In the genomic region with DNA sequence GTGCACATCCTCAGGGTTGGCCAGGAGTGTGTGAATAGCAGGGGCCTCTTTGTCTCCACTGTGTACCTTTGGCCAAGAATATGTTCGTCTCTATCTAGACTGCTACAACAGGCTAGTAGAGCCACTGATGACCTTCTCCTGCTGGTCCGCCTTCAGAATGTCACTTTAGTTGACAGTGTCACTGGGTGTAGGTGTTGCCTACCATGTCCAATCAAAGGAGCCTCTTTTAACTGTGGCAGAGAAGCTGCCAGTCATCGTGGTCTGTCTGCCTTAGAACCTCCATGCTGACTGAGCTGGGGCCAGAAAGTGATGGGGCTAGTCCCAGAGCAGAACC, we compare ENCODE assay signal across 15 cellular contexts. TPM values are rescaled to one million over a fixed set of nuclear protein-coding genes. Genes with fewer than 3 reads are reported as not detected.
DNase-seq lines count a peak whose midpoint lies in the region; ATAC-seq and TF ChIP-seq lines count a peak whose summit lies in the region.
"Had no signal": no experiment of that assay in that cellular context is flagged by ENCODE, and none has a peak within 500 bp of the region (broad histone marks: within the 10 kb centered on the region; RNA-seq: fewer than 3 reads in every experiment).

No MANE protein-coding gene starts in this region.

- POLR2A ChIA-PET in activated CD4-positive, alpha-beta T cell treated with anti-CD3 and anti-CD28 coated beads, Interleukin-2, amount 10 ng/mL, durations not matched to agents 7 days and 5 days (lab: Charles Lee), result no interaction called here

- TF ChIP-seq CTCF in natural killer cell (IDR thresholded peaks at IDR 0.05), result no peak

- no peaks in the 10 kb centered on the region for H3K9me3 Mint-ChIP-seq in activated CD4-positive, alpha-beta T cell treated with anti-CD3 and anti-CD28 coated beads, Interleukin-2, amount 10 ng/mL, durations not matched to agents 7 days and 5 days
- H3K9me3 Mint-ChIP-seq in activated T-helper 1 cell treated with anti-CD3 and anti-CD28 coated beads, Interleukin-12 subunit alpha, Interleukin-12 subunit beta, Interleukin-2, Interleukin-4 antibody, amounts not matched to agents 30 ng/mL and 10 ng/mL and 1 ng/mL, durations not matched to agents 14 hours and 24 hours and 36 hours, result no peaks in the 10 kb centered on the region
- no peaks in the 10 kb centered on the region for H3K9me3 Mint-ChIP-seq in natural killer cell
- H3K9me3 Mint-ChIP-seq: WTC11 had no signal

- no peak overlapping the region for H3K4me3 Mint-ChIP-seq in activated CD4-positive, alpha-beta T cell treated with anti-CD3 and anti-CD28 coated beads, Interleukin-2, amount 10 ng/mL, durations not matched to agents 7 days and 5 days
- peak overlapping the region; percentile 38 for H3K4me3 Mint-ChIP-seq in activated T-helper 1 cell treated with anti-CD3 and anti-CD28 coated beads, Interleukin-12 subunit alpha, Interleukin-12 subunit beta, Interleukin-2, Interleukin-4 antibody, amounts not matched to agents 30 ng/mL and 10 ng/mL and 1 ng/mL, durations not matched to agents 14 hours and 24 hours and 36 hours
- H3K4me3 Mint-ChIP-seq in natural killer cell, result no peak overlapping the region
- H3K4me3 Mint-ChIP-seq: WTC11 had no signal

- ATAC-seq in natural killer cell (peak; percentile 53 to 62 (median 54)), GM21526 (IDR thresholded peaks at IDR 0.05; ENCODE audit: low FRiP score, unreplicated experiment) (no peak), HG03378 (IDR thresholded peaks at IDR 0.05; ENCODE audit: unreplicated experiment) (no peak)
- ATAC-seq: WTC11 had no signal

- intact Hi-C loops in activated T-helper 1 cell treated with anti-CD3 and anti-CD28 coated beads, Interleukin-12 subunit alpha, Interleukin-12 subunit beta, Interleukin-2, Interleukin-4 antibody, amounts not matched to agents 30 ng/mL and 10 ng/mL and 1 ng/mL, durations not matched to agents 14 hours and 24 hours and 36 hours (cut with micrococcal nuclease), result loop anchor here (1.0 to 5.0 kb wide), 4 partner anchors 32 to 247 kb away; a partner anchor contains a TSS
- intact Hi-C loops in natural killer cell (cut with micrococcal nuclease), result no loop called here

- no peak overlapping the region for H3K4me3 ChIP-seq in Jurkat, Clone E6-1 (ENCODE audit: low read length)
- H3K4me3 ChIP-seq: SK-N-MC had no signal

- peaks cover 54% of the 10 kb centered on the region for H3K36me3 Mint-ChIP-seq in activated CD4-positive, alpha-beta T cell treated with anti-CD3 and anti-CD28 coated beads, Interleukin-2, amount 10 ng/mL, durations not matched to agents 7 days and 5 days (ENCODE audit: low read depth)
- peaks cover 25% of the 10 kb centered on the region for H3K36me3 Mint-ChIP-seq in activated T-helper 1 cell treated with anti-CD3 and anti-CD28 coated beads, Interleukin-12 subunit alpha, Interleukin-12 subunit beta, Interleukin-2, Interleukin-4 antibody, amounts not matched to agents 30 ng/mL and 10 ng/mL and 1 ng/mL, durations not matched to agents 14 hours and 24 hours and 36 hours (ENCODE audit: low read depth)
- H3K36me3 Mint-ChIP-seq in natural killer cell, result no peaks in the 10 kb centered on the region

- H3K27ac Mint-ChIP-seq in activated CD4-positive, alpha-beta T cell treated with anti-CD3 and anti-CD28 coated beads, Interleukin-2, amount 10 ng/mL, durations not matched to agents 7 days and 5 days, result peak overlapping the region; percentile 84
- peak overlapping the region; percentile 80 for H3K27ac Mint-ChIP-seq in activated T-helper 1 cell treated with anti-CD3 and anti-CD28 coated beads, Interleukin-12 subunit alpha, Interleukin-12 subunit beta, Interleukin-2, Interleukin-4 antibody, amounts not matched to agents 30 ng/mL and 10 ng/mL and 1 ng/mL, durations not matched to agents 14 hours and 24 hours and 36 hours
- peak overlapping the region; percentile 42 to 57 for H3K27ac Mint-ChIP-seq in natural killer cell
- H3K27ac Mint-ChIP-seq: WTC11 had no signal

- peaks cover 63% of the 10 kb centered on the region for H3K4me1 Mint-ChIP-seq in activated CD4-positive, alpha-beta T cell treated with anti-CD3 and anti-CD28 coated beads, Interleukin-2, amount 10 ng/mL, durations not matched to agents 7 days and 5 days
- H3K4me1 Mint-ChIP-seq in activated T-helper 1 cell treated with anti-CD3 and anti-CD28 coated beads, Interleukin-12 subunit alpha, Interleukin-12 subunit beta, Interleukin-2, Interleukin-4 antibody, amounts not matched to agents 30 ng/mL and 10 ng/mL and 1 ng/mL, durations not matched to agents 14 hours and 24 hours and 36 hours (ENCODE audit: low read depth), result peaks cover 73% of the 10 kb centered on the region
- peaks cover 45 to 62% of the 10 kb centered on the region in 2 donors for H3K4me1 Mint-ChIP-seq in natural killer cell

- H3K27me3 Mint-ChIP-seq in activated CD4-positive, alpha-beta T cell treated with anti-CD3 and anti-CD28 coated beads, Interleukin-2, amount 10 ng/mL, durations not matched to agents 7 days and 5 days, result no peaks in the 10 kb centered on the region
- no peaks in the 10 kb centered on the region for H3K27me3 Mint-ChIP-seq in activated T-helper 1 cell treated with anti-CD3 and anti-CD28 coated beads, Interleukin-12 subunit alpha, Interleukin-12 subunit beta, Interleukin-2, Interleukin-4 antibody, amounts not matched to agents 30 ng/mL and 10 ng/mL and 1 ng/mL, durations not matched to agents 14 hours and 24 hours and 36 hours (ENCODE audit: insufficient read depth)
- no peaks in the 10 kb centered on the region for H3K27me3 Mint-ChIP-seq in natural killer cell (ENCODE audit: low read depth in 2 of 2)

- CTCF ChIA-PET in activated CD4-positive, alpha-beta T cell treated with anti-CD3 and anti-CD28 coated beads, Interleukin-2, amount 10 ng/mL, durations not matched to agents 7 days and 5 days (lab: Charles Lee), result interaction anchor here (1.3 to 4.0 kb wide), 2 partner anchors 13 to 16 kb away, joined by 3 to 17 read pairs; no protein-coding TSS in a partner anchor

- DNase-seq in activated CD4-positive, alpha-beta T cell treated with anti-CD3 and anti-CD28 coated beads, Interleukin-2, amount 10 ng/mL, durations not matched to agents 7 days and 5 days, result no peak
- DNase-seq in activated CD4-positive, alpha-beta T cell treated with anti-CD3 and anti-CD28 coated beads, Interleukin-2, amount 50 U/mL, for 1 hour, result no peak
- peak; percentile 12 for DNase-seq in Jurkat, Clone E6-1 (ENCODE audit: low read depth, low spot score)
- peak; percentile 16 for DNase-seq in activated T-helper 1 cell treated with anti-CD3 and anti-CD28 coated beads, Interleukin-12 subunit alpha, Interleukin-12 subunit beta, Interleukin-2, Interleukin-4 antibody, amounts not matched to agents 30 ng/mL and 10 ng/mL and 1 ng/mL, durations not matched to agents 14 hours and 24 hours and 36 hours (ENCODE audit: low spot score)
- DNase-seq in natural killer cell (no peak), DMS153 treated with DMSO at 0.1 percent for 48 hours (lab: John Stamatoyannopoulos, UW; ENCODE audit: unreplicated experiment) (no peak)
- DNase-seq: ACHN, KG1, left cardiac atrium, NCI-H1694 treated with DMSO at 0.1 percent for 48 hours, trophoblast cell had no signal

RNA-seq across cellular contexts. Expression of a gene that starts 40.1 kb away (rescaled TPM):
- 10 to 100 TPM; 52.4 to 57.3 TPM for total RNA-seq in activated CD4-positive, alpha-beta T cell treated with anti-CD3 and anti-CD28 coated beads, Interleukin-2, amount 10 ng/mL, durations not matched to agents 7 days and 5 days
- polyA plus RNA-seq in Jurkat, Clone E6-1 (2012; ENCODE audit: insufficient read depth, insufficient read length), result 37.2 TPM
- total RNA-seq in activated T-helper 1 cell treated with anti-CD3 and anti-CD28 coated beads, Interleukin-12 subunit alpha, Interleukin-12 subunit beta, Interleukin-2, Interleukin-4 antibody, amounts not matched to agents 30 ng/mL and 10 ng/mL and 1 ng/mL, durations not matched to agents 14 hours and 24 hours and 36 hours, result 48.6 and 50.8 TPM in 2 replicates
- 10 to 100 TPM; 37.2 to 46.1 (median 44.0) TPM for total RNA-seq in natural killer cell

Comparison
In these comparisons a context has a peak if more than half of its experiments do, and no peak if none do; other contexts are left out.
1. DNase-seq: peak in Jurkat, Clone E6-1 (single experiment) and activated T-helper 1 cell treated with anti-CD3 and anti-CD28 coated beads, Interleukin-12 subunit alpha, Interleukin-12 subunit beta, Interleukin-2, Interleukin-4 antibody, amounts not matched to agents 30 ng/mL and 10 ng/mL and 1 ng/mL, durations not matched to agents 14 hours and 24 hours and 36 hours (single experiment); none in activated CD4-positive, alpha-beta T cell treated with anti-CD3 and anti-CD28 coated beads, Interleukin-2, amount 10 ng/mL, durations not matched to agents 7 days and 5 days (single experiment), activated CD4-positive, alpha-beta T cell treated with anti-CD3 and anti-CD28 coated beads, Interleukin-2, amount 50 U/mL, for 1 hour (single experiment), natural killer cell (single experiment) and DMS153 treated with DMSO at 0.1 percent for 48 hours (single experiment).
2. ATAC-seq: peak in natural killer cell (3 of 3); none in GM21526 (single experiment) and HG03378 (single experiment).
3. Peak in every context shown above with its lines, with median percentiles within 50 percentile points of each other: H3K27ac Mint-ChIP-seq.